39 cellular contexts compared by ENCODE assay signal in genomic region chr6:168011291-168011690, GRCh38. TPM values are rescaled to one million over a fixed set of nuclear protein-coding genes. Genes with fewer than 3 reads are reported as not detected.
"Had no signal": no experiment of that assay in that cellular context is flagged by ENCODE, and none has a peak within 500 bp of the region (broad histone marks: within the 10 kb centered on the region; RNA-seq: fewer than 3 reads in every experiment).

No MANE protein-coding gene starts in this region.

- H3K4me3 ChIP-seq: MG63 had no signal

- H3K36me3 ChIP-seq: MG63 had no signal

- DNase-seq: Kasumi-1, MG63, MM.1S, MV-4-11, NCI-H1048, NCI-H1092, NCI-H1092 treated with DMSO at 0.1 percent for 48 hours, NCI-H1105, NCI-H1105 treated with DMSO at 0.1 percent for 48 hours, NCI-H1417, NCI-H1417 treated with DMSO at 0.1 percent for 48 hours, NCI-H1436, NCI-H1436 treated with DMSO at 0.1 percent for 48 hours, NCI-H146, NCI-H1694, NCI-H1694 treated with DMSO at 0.1 percent for 48 hours, NCI-H187, NCI-H187 treated with DMSO at 0.1 percent for 48 hours, NCI-H1930, NCI-H2029, NCI-H2029 treated with DMSO at 0.1 percent for 48 hours, NCI-H2081, NCI-H2081 treated with DMSO at 0.1 percent for 48 hours, NCI-H2107, NCI-H2171, NCI-H2171 treated with DMSO at 0.1 percent for 48 hours, NCI-H2227 treated with DMSO at 0.1 percent for 48 hours, NCI-H226, NCI-H345, NCI-H446, NCI-H446 treated with DMSO at 0.1 percent for 48 hours, NCI-H510A, NCI-H510A treated with DMSO at 0.1 percent for 48 hours, NCI-H524, NCI-H524 treated with DMSO at 0.1 percent for 48 hours had no signal

- H3K27me3 ChIP-seq: MG63 had no signal

RNA-seq across cellular contexts. Expression of gene KIF25, which starts 13.8 kb away (rescaled TPM):
- total RNA-seq: LHCN-M2, M059J, MCF 10A, NCI-H460 had no signal
